8 cellular contexts compared by ENCODE assay signal in genomic region chr1:41322835-41323234, GRCh38.
DNase-seq lines count a peak whose midpoint lies in the region; ATAC-seq lines count a peak whose summit lies in the region.

No MANE protein-coding gene starts in this region.

- DNase-seq in AML-193 (lab: John Stamatoyannopoulos, UW), result peak; percentile 3 to 7
- peak; percentile 21 for DNase-seq in GM19238 (ENCODE audit: insufficient read length, low spot score)
- peak; percentile 22 for DNase-seq in NOMO-1 treated with DMSO at 0.1 percent for 48 hours (lab: John Stamatoyannopoulos, UW; ENCODE audit: unreplicated experiment)
- DNase-seq in amniotic epithelial cell (ENCODE audit: low read depth), result peak; percentile 32
- DNase-seq in iPS DF 6.9 (ENCODE audit: low read depth, low spot score), result peak; percentile 39
- peak; percentile 25 to 62 for DNase-seq in stimulated activated effector memory CD8-positive, alpha-beta T cell treated with anti-CD3 and anti-CD28 coated beads, Interleukin-12 subunit alpha, Interleukin-12 subunit beta, amount 100 ng/mL, for 72 hours (ENCODE audit: low spot score in 2 of 2)

- peaks cover 3% of the 10 kb centered on the region for H3K4me1 ChIP-seq in iPS DF 6.9 (ENCODE audit: control insufficient read depth, insufficient read depth, low read length)

- H3K9me3 Mint-ChIP-seq in stimulated activated effector memory CD8-positive, alpha-beta T cell treated with anti-CD3 and anti-CD28 coated beads, Interleukin-12 subunit alpha, Interleukin-12 subunit beta, amount 100 ng/mL, for 72 hours, result no peaks in the 10 kb centered on the region

- H3K27me3 ChIP-seq in iPS DF 6.9 (ENCODE audit: control insufficient read depth, insufficient read depth, low read length), result no peaks in the 10 kb centered on the region

- no peaks in the 10 kb centered on the region for H3K4me1 Mint-ChIP-seq in stimulated activated effector memory CD8-positive, alpha-beta T cell treated with anti-CD3 and anti-CD28 coated beads, Interleukin-12 subunit alpha, Interleukin-12 subunit beta, amount 100 ng/mL, for 72 hours

- H3K27ac ChIP-seq in iPS DF 6.9 (ENCODE audit: low read length), result no peak overlapping the region

- no CpG with 5 or more reads among the region's 7 CpGs for WGBS in iPS DF 6.9 (ENCODE audit: insufficient coverage, insufficient read length)

- H3K9me3 ChIP-seq in iPS DF 6.9 (ENCODE audit: control insufficient read depth, insufficient read depth, low read length), result no peaks in the 10 kb centered on the region

- H3K27ac Mint-ChIP-seq in stimulated activated effector memory CD8-positive, alpha-beta T cell treated with anti-CD3 and anti-CD28 coated beads, Interleukin-12 subunit alpha, Interleukin-12 subunit beta, amount 100 ng/mL, for 72 hours, result no peak overlapping the region

- no peaks in the 10 kb centered on the region for H3K36me3 ChIP-seq in iPS DF 6.9 (ENCODE audit: control insufficient read depth, insufficient read depth, low read length)

- no peak overlapping the region for H3K4me3 Mint-ChIP-seq in stimulated activated effector memory CD8-positive, alpha-beta T cell treated with anti-CD3 and anti-CD28 coated beads, Interleukin-12 subunit alpha, Interleukin-12 subunit beta, amount 100 ng/mL, for 72 hours

- ATAC-seq in stimulated activated effector memory CD8-positive, alpha-beta T cell treated with anti-CD3 and anti-CD28 coated beads, Interleukin-12 subunit alpha, Interleukin-12 subunit beta, amount 100 ng/mL, for 72 hours, result peak; percentile 72
- no peak for ATAC-seq in HG03139 (IDR thresholded peaks at IDR 0.05; ENCODE audit: unreplicated experiment)
- no peak for ATAC-seq in HG02588 (IDR thresholded peaks at IDR 0.05; ENCODE audit: unreplicated experiment)

- no peaks in the 10 kb centered on the region for H3K36me3 Mint-ChIP-seq in stimulated activated effector memory CD8-positive, alpha-beta T cell treated with anti-CD3 and anti-CD28 coated beads, Interleukin-12 subunit alpha, Interleukin-12 subunit beta, amount 100 ng/mL, for 72 hours

- no peak overlapping the region for H3K4me3 ChIP-seq in iPS DF 6.9 (ENCODE audit: low read length)
